In the genomic region with DNA sequence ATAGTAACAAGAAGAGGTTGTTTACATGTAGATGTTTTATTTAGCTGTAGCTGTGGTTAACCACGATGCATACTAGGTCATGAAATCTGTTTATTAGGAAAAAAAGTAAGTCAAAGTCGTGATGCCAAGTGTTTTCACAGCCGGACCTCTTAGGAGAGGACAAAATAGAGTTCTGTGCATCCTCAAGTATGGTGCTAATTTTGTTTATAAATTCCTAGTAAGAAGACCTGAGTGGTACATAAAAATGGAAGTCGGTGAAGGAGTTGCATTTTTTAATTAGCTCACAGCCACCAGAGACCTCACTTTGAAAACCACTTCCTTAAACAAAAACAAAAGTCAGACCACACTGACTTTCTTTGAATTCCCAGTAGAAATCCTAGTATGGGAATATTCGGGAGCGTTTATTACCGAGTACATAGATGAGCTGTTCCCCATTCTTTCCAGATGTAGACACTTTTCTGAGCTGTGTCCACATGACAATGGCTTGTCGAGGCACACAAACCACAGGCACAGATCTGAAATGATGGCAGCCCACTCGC, we compare ENCODE assay signal across 18 cellular contexts.
DNase-seq lines count a peak whose midpoint lies in the region; ATAC-seq and TF ChIP-seq lines count a peak whose summit lies in the region.
"Had no signal": no experiment of that assay in that cellular context is flagged by ENCODE, and none has a peak within 500 bp of the region (broad histone marks: within the 10 kb centered on the region; RNA-seq: fewer than 3 reads in every experiment).

No MANE protein-coding gene starts in this region.

- CTCF ChIA-PET in IMR-90 (lab: Yijun Ruan, JAX): interaction anchor here (0.6 kb wide), 1 partner anchor 88 kb away, joined by 10 read pairs; no protein-coding TSS in a partner anchor
- CTCF ChIA-PET in PC-9 (lab: Charles Lee): no interaction called here

- H3K36me3 Mint-ChIP-seq in memory B cell (no peaks in the 10 kb centered on the region), natural killer cell (no peaks in the 10 kb centered on the region)

- H3K9me3 Mint-ChIP-seq in memory B cell: peaks cover 2% of the 10 kb centered on the region
- H3K9me3 Mint-ChIP-seq in natural killer cell: no peaks in the 10 kb centered on the region
- H3K9me3 Mint-ChIP-seq: activated T-helper 2 cell treated with anti-CD3 and anti-CD28 coated beads, Interferon-gamma antibody, Interleukin-2, Interleukin-4, amounts not matched to agents 10 μg/mL and 5 μg/mL and 100 μg/mL, durations not matched to agents 14 hours and 24 hours and 36 hours; neural crest cell had no signal

- peak; percentile 56 for ATAC-seq in IMR-90 (ENCODE audit: low read depth)
- ATAC-seq in memory B cell (ENCODE audit: low read depth): no peak
- ATAC-seq in GM19328 (IDR thresholded peaks at IDR 0.05; ENCODE audit: unreplicated experiment): no peak
- no peak for ATAC-seq in HG03135 (IDR thresholded peaks at IDR 0.05; ENCODE audit: unreplicated experiment)
- ATAC-seq in natural killer cell: no peak

- H2AK9ac ChIP-seq in IMR-90 (replicated peaks; ENCODE audit: low read depth, low read length, poor library complexity): no peak overlapping the region

- peak; percentile 45 for DNase-seq in IMR-90
- DNase-seq in OCI-M1 (lab: John Stamatoyannopoulos, UW): peak; percentile 17
- DNase-seq in memory B cell (ENCODE audit: low spot score in 2 of 2): no peak
- no peak for DNase-seq in PC-9
- DNase-seq in natural killer cell: no peak
- DNase-seq: DMS79, foreskin melanocyte, GM23248, hypothalamus, NCI-H187, NCI-H226, SW 1271 had no signal

- intact Hi-C loops in IMR-90 (cut with micrococcal nuclease): no loop called here
- intact Hi-C loops in PC-9 (cut with micrococcal nuclease; ENCODE audit: unreplicated experiment): no loop called here
- intact Hi-C loops in natural killer cell (cut with micrococcal nuclease): no loop called here

- no TSS peak for BruUV-seq in IMR-90 (replicated peaks; lab: Mats Ljungman, UMichigan)
- BruUV-seq in PC-9 (replicated peaks; lab: Mats Ljungman, UMichigan): no TSS peak

- H3K79me2 ChIP-seq in PC-9 (ENCODE audit: low read depth): no peaks in the 10 kb centered on the region

- H3K27ac ChIP-seq in BLaER1 treated with 17β-estradiol and CSF1 and Interleukin-3, amounts not matched to agents 10 nM and 100 nM: peak overlapping the region in 7 of 11 experiments; percentile 1 to 42 (median 17); a peak in 7 of 22 replicates
- no peak overlapping the region for H3K27ac ChIP-seq in IMR-90 (ENCODE audit: insufficient read depth, low read length)
- no peak overlapping the region for H3K27ac ChIP-seq in PC-9
- H3K27ac ChIP-seq: GM23248, RWPE1 had no signal

- peaks cover 8% of the 10 kb centered on the region; the same call in 1 of the 2 replicates for H3F3A ChIP-seq in PC-9 (ENCODE audit: insufficient read depth, low read depth)

- no peak overlapping the region for H2BK15ac ChIP-seq in IMR-90 (ENCODE audit: low read depth, low read length)

- H3K79me1 ChIP-seq in IMR-90 (ENCODE audit: low read depth in 1 of 2, low read length in 2 of 2): no peaks in the 10 kb centered on the region

- H2BK20ac ChIP-seq in IMR-90 (ENCODE audit: low read depth, low read length): no peak overlapping the region

- H3K4me3 Mint-ChIP-seq in memory B cell (peak overlapping the region; percentile 44), natural killer cell (no peak overlapping the region)
- H3K4me3 Mint-ChIP-seq: neural crest cell had no signal

- H2BK120ac ChIP-seq in IMR-90 (ENCODE audit: low read depth, low read length): no peak overlapping the region

- H3K14ac ChIP-seq in IMR-90 (replicated peaks; ENCODE audit: low read depth, low read length): peak overlapping the region; percentile 59; the same call in 1 of the 2 replicates

- dilution Hi-C loops in IMR-90 (cut with HindIII; ENCODE audit: low sequenced_read_pairs, unreplicated experiment): no loop called here

- TF ChIP-seq RAD21 in IMR-90 (IDR thresholded peaks at IDR 0.05; ENCODE audit: low read length): no peak

- H3K9ac ChIP-seq in BLaER1 treated with 17β-estradiol and CSF1 and Interleukin-3, amounts not matched to agents 10 nM and 100 nM: no peak overlapping the region
- H3K9ac ChIP-seq in IMR-90 (ENCODE audit: low read depth, low read length): no peak overlapping the region
- H3K9ac ChIP-seq: GM23248 had no signal

- H4K8ac ChIP-seq in IMR-90 (ENCODE audit: low read depth in 2 of 2, low read length in 2 of 2): no peak overlapping the region

- H3K9me1 ChIP-seq in IMR-90 (ENCODE audit: insufficient read depth, low read length): peaks cover 3% of the 10 kb centered on the region; the same call in 1 of the 2 replicates

- no peak overlapping the region for H4K5ac ChIP-seq in IMR-90 (ENCODE audit: low read depth, low read length)

- H3K27ac Mint-ChIP-seq in memory B cell (peak overlapping the region; percentile 25), natural killer cell (no peak overlapping the region)
- H3K27ac Mint-ChIP-seq: activated T-helper 2 cell treated with anti-CD3 and anti-CD28 coated beads, Interferon-gamma antibody, Interleukin-2, Interleukin-4, amounts not matched to agents 10 μg/mL and 5 μg/mL and 100 μg/mL, durations not matched to agents 14 hours and 24 hours and 36 hours had no signal

- H3K4me1 Mint-ChIP-seq in memory B cell (peaks cover 34% of the 10 kb centered on the region), natural killer cell (peaks cover 9 to 19% of the 10 kb centered on the region in 2 donors)

- H2AK5ac ChIP-seq in IMR-90 (ENCODE audit: low read depth, low read length): no peak overlapping the region

- H3K27me3 ChIP-seq in BLaER1 treated with 17β-estradiol and CSF1 and Interleukin-3, amounts not matched to agents 10 nM and 100 nM: no peaks in the 10 kb centered on the region
- peaks cover 1% of the 10 kb centered on the region; the same call in 1 of the 2 replicates for H3K27me3 ChIP-seq in IMR-90 (ENCODE audit: control insufficient read depth, insufficient read depth, low read length)
- H3K27me3 ChIP-seq in PC-9 (ENCODE audit: insufficient read depth, low read depth): no peaks in the 10 kb centered on the region

- peaks cover 43 to 63% (median 56%) of the 10 kb centered on the region in 10 experiments for H3K4me1 ChIP-seq in BLaER1 treated with 17β-estradiol and CSF1 and Interleukin-3, amounts not matched to agents 10 nM and 100 nM
- peaks cover 2% of the 10 kb centered on the region; the same call in 1 of the 2 replicates for H3K4me1 ChIP-seq in IMR-90 (ENCODE audit: control insufficient read depth, insufficient read depth, low read length)
- peaks cover 17% of the 10 kb centered on the region for H3K4me1 ChIP-seq in PC-9 (replicated peaks; ENCODE audit: insufficient read depth)

- TF ChIP-seq CTCF in IMR-90 (conservative IDR thresholded peaks at IDR 0.05; ENCODE audit: low read depth, low read length) (no peak), PC-9 (conservative IDR thresholded peaks at IDR 0.05) (no peak), natural killer cell (IDR thresholded peaks at IDR 0.05) (no peak)

- WGBS in IMR-90 (ENCODE audit: extremely low coverage in 2 of 2, insufficient read length in 1 of 2), 2 experiments: 96% methylated on average over 4 of the region's 9 CpGs; no CpG with 5 or more reads in 1 of the 2 experiments

- POLR2A ChIA-PET in IMR-90 (lab: Charles Lee; ENCODE audit: unreplicated experiment) (no interaction called here), PC-9 (lab: Charles Lee; ENCODE audit: unreplicated experiment) (no interaction called here)

- TF ChIP-seq POLR2A in IMR-90 (IDR thresholded peaks at IDR 0.05; ENCODE audit: low read depth, low read length): no peak

- peak overlapping the region; percentile 63 to 96 (median 79) for H3K4me2 ChIP-seq in BLaER1 treated with 17β-estradiol and CSF1 and Interleukin-3, amounts not matched to agents 10 nM and 100 nM
- H3K4me2 ChIP-seq in IMR-90 (ENCODE audit: low read depth, low read length) (no peak overlapping the region), PC-9 (no peak overlapping the region)

- no peaks in the 10 kb centered on the region for H3K9me2 ChIP-seq in PC-9 (ENCODE audit: insufficient read depth)

- in situ Hi-C loops in IMR-90 (cut with MboI; ENCODE audit: low sequenced_read_pairs): no loop called here

- H4K91ac ChIP-seq in IMR-90 (ENCODE audit: insufficient read depth, low read depth, low read length): no peak overlapping the region

- no peak overlapping the region for H3K23ac ChIP-seq in IMR-90 (ENCODE audit: low read depth, low read length)

- H3K27me3 Mint-ChIP-seq in memory B cell (no peaks in the 10 kb centered on the region), natural killer cell (ENCODE audit: low read depth in 2 of 2) (peaks cover 0 to 5% of the 10 kb centered on the region in 2 donors)

- no peak overlapping the region for H2BK5ac ChIP-seq in IMR-90 (ENCODE audit: low read depth, low read length, poor library complexity, severe bottlenecking)

- peaks cover 0 to 13% (median 7%) of the 10 kb centered on the region in 11 experiments; a peak in 12 of 22 replicates for H3K9me3 ChIP-seq in BLaER1 treated with 17β-estradiol and CSF1 and Interleukin-3, amounts not matched to agents 10 nM and 100 nM (replicated peaks in 1 of 11)
- no peaks in the 10 kb centered on the region for H3K9me3 ChIP-seq in IMR-90 (ENCODE audit: control insufficient read depth, insufficient read depth, low read length)
- H3K9me3 ChIP-seq in PC-9 (ENCODE audit: insufficient read depth, low read depth): no peaks in the 10 kb centered on the region; the same call in 1 of the 2 replicates

- no peak overlapping the region for H3K4ac ChIP-seq in IMR-90 (ENCODE audit: low read depth, low read length)

- H3K56ac ChIP-seq in IMR-90 (ENCODE audit: extremely low read depth, insufficient read depth, low read length): no peak overlapping the region

- H3K36me3 ChIP-seq in BLaER1 treated with 17β-estradiol and CSF1 and Interleukin-3, amounts not matched to agents 10 nM and 100 nM: no peaks in the 10 kb centered on the region
- H3K36me3 ChIP-seq in IMR-90 (ENCODE audit: control insufficient read depth, insufficient read depth, low read length) (no peaks in the 10 kb centered on the region), PC-9 (ENCODE audit: low read depth) (no peaks in the 10 kb centered on the region)

- H4K20me1 ChIP-seq in BLaER1 treated with 17β-estradiol and CSF1 and Interleukin-3, amounts not matched to agents 10 nM and 100 nM: no peaks in the 10 kb centered on the region
- H4K20me1 ChIP-seq in IMR-90 (ENCODE audit: insufficient read depth, low read length) (no peaks in the 10 kb centered on the region), PC-9 (ENCODE audit: insufficient read depth) (no peaks in the 10 kb centered on the region)

- no peak overlapping the region for H2AFZ ChIP-seq in IMR-90 (replicated peaks; ENCODE audit: low read length, poor library complexity)
- H2AFZ ChIP-seq in PC-9: no peak overlapping the region
- H2AFZ ChIP-seq: GM23248 had no signal

- H3K18ac ChIP-seq in IMR-90 (ENCODE audit: low read depth, low read length): no peak overlapping the region; the same call in 1 of the 2 replicates

- peak overlapping the region in 3 of 10 experiments; percentile 2 to 13 (median 13); a peak in 2 of 20 replicates for H3K4me3 ChIP-seq in BLaER1 treated with 17β-estradiol and CSF1 and Interleukin-3, amounts not matched to agents 10 nM and 100 nM
- no peak overlapping the region for H3K4me3 ChIP-seq in IMR-90 (ENCODE audit: insufficient read depth, low read depth, low read length)
- no peak overlapping the region for H3K4me3 ChIP-seq in PC-9
- H3K4me3 ChIP-seq: GM23248 had no signal

TF ChIP-seq in IMR-90, 13 proteins besides CTCF, POLR2A, EP300 and RAD21 (continues in another document):
- TF ChIP-seq CHD1 (IDR thresholded peaks at IDR 0.05; ENCODE audit: low read depth, low read length): no peak

Comparison
In these comparisons a context has a peak if more than half of its experiments do, and no peak if none do; other contexts are left out.
1. H3K27ac ChIP-seq: peak in BLaER1 treated with 17β-estradiol and CSF1 and Interleukin-3, amounts not matched to agents 10 nM and 100 nM (7 of 11); none in IMR-90 (single experiment) and PC-9 (single experiment).
2. H3K4me2 ChIP-seq: peak in BLaER1 treated with 17β-estradiol and CSF1 and Interleukin-3, amounts not matched to agents 10 nM and 100 nM (11 of 11); none in IMR-90 (single experiment) and PC-9 (single experiment).
3. DNase-seq: peak in IMR-90 (single experiment) and OCI-M1 (single experiment); none in memory B cell (0 of 2), PC-9 (0 of 2) and natural killer cell (single experiment).